In genomic region chr5:132190161-132190817, GRCh38 we compare ENCODE assay signal across 7 cellular contexts. TPM values are rescaled to one million over a fixed set of nuclear protein-coding genes. Genes with fewer than 3 reads are reported as not detected.
DNase-seq lines count a peak whose midpoint lies in the region; ATAC-seq and TF ChIP-seq lines count a peak whose summit lies in the region.

No MANE protein-coding gene starts in this region.

- peak; percentile 38 for DNase-seq in GDM1 (lab: John Stamatoyannopoulos, UW)
- DNase-seq in HS-27A (ENCODE audit: low read depth) = peak; percentile 20
- DNase-seq in NCI-H82 treated with DMSO at 0.1 percent for 48 hours (lab: John Stamatoyannopoulos, UW; ENCODE audit: unreplicated experiment) = peak; percentile 73
- peak in 2 of 4 donors; percentile 27 to 56 for DNase-seq in body of pancreas
- peak; percentile 81 for DNase-seq in iris pigment epithelial cell (ENCODE audit: low read depth)
- DNase-seq in superior temporal gyrus (ENCODE audit: extremely low spot score) = peak; percentile 88

- no peak for TF ChIP-seq POLR2A in body of pancreas (IDR thresholded peaks at IDR 0.05)

- H3K27ac ChIP-seq in body of pancreas = no peak overlapping the region

- no peaks in the 10 kb centered on the region for H3K27me3 ChIP-seq in body of pancreas

- H3K9me3 ChIP-seq in body of pancreas = no peaks in the 10 kb centered on the region

- ATAC-seq in GM21381 (IDR thresholded peaks at IDR 0.05; ENCODE audit: unreplicated experiment) (peak; percentile 90), body of pancreas (peak; percentile 90)

- H3K36me3 ChIP-seq in body of pancreas (replicated peaks in 1 of 2; ENCODE audit: insufficient read depth in 1 of 2, low read depth in 2 of 2) = no peaks in the 10 kb centered on the region

- peaks cover 11% of the 10 kb centered on the region for H3K4me1 ChIP-seq in body of pancreas

- 11 to 12% methylated on average over 3 of the region's 3 CpGs for WGBS in body of pancreas, 2 donors

- H3K4me3 ChIP-seq in body of pancreas = no peak overlapping the region

- intact Hi-C loops in body of pancreas (cut with DNase I) = no loop called here

- TF ChIP-seq CTCF in body of pancreas (IDR thresholded peaks at IDR 0.05) = peak; percentile 49 to 79 (median 74)

RNA-seq across cellular contexts. Expression of gene P4HA2, which starts 37.4 kb away (rescaled TPM):
- total RNA-seq in body of pancreas = 10 to 100 TPM; 32.3 to 57.9 TPM
